In genomic region chr18:48948112-48949050, GRCh38 we compare ENCODE assay signal across 8 cellular contexts. TPM values are rescaled to one million over a fixed set of nuclear protein-coding genes. Genes with fewer than 3 reads are reported as not detected.
DNase-seq lines count a peak whose midpoint lies in the region; ATAC-seq and TF ChIP-seq lines count a peak whose summit lies in the region.

No MANE protein-coding gene starts in this region.

- peaks cover 37% of the 10 kb centered on the region for H3F3A ChIP-seq in neural progenitor cell (ENCODE audit: low read depth)

- H3K4me3 Mint-ChIP-seq in neural progenitor cell = peak overlapping the region; percentile 99

- H3K4me2 ChIP-seq in neural progenitor cell = peak overlapping the region; percentile 90

- no peaks in the 10 kb centered on the region for H3K79me2 ChIP-seq in neural progenitor cell (ENCODE audit: low read depth)

- H2AFZ ChIP-seq in neural progenitor cell (replicated peaks) = no peak overlapping the region

- no peak overlapping the region for H3K9ac ChIP-seq in neural progenitor cell

- peak overlapping the region; percentile 87 for H3K27ac Mint-ChIP-seq in neural progenitor cell

- peaks cover 53% of the 10 kb centered on the region for H3K4me1 Mint-ChIP-seq in neural progenitor cell

- no peak for ATAC-seq in HG02571 (IDR thresholded peaks at IDR 0.05; ENCODE audit: unreplicated experiment)

- peaks cover 14% of the 10 kb centered on the region for H3K36me3 Mint-ChIP-seq in neural progenitor cell

- no peaks in the 10 kb centered on the region for H3K9me3 ChIP-seq in neural progenitor cell (ENCODE audit: low read depth)

- TF ChIP-seq CTCF in fibroblast of villous mesenchyme (IDR thresholded peaks at IDR 0.05; ENCODE audit: insufficient read depth, low read depth, low read length) = no peak
- no peak for TF ChIP-seq CTCF in neural progenitor cell (IDR thresholded peaks at IDR 0.05)

- no peak overlapping the region for H3K27ac ChIP-seq in neural progenitor cell

- peaks cover 40% of the 10 kb centered on the region for H3K4me1 ChIP-seq in neural progenitor cell

- H3K27me3 ChIP-seq in neural progenitor cell = peaks cover 59% of the 10 kb centered on the region

- H3K9me3 Mint-ChIP-seq in neural progenitor cell = no peaks in the 10 kb centered on the region

- peak overlapping the region; percentile 92 for H3K4me3 ChIP-seq in fibroblast of villous mesenchyme (ENCODE audit: low read depth, low read length)
- H3K4me3 ChIP-seq in neural progenitor cell = peak overlapping the region; percentile 49

- H4K20me1 ChIP-seq in neural progenitor cell (ENCODE audit: low read depth) = peaks cover 36% of the 10 kb centered on the region

- peaks cover 16% of the 10 kb centered on the region for H3K27me3 Mint-ChIP-seq in neural progenitor cell (ENCODE audit: insufficient read depth, low read depth)

- H3K36me3 ChIP-seq in neural progenitor cell = no peaks in the 10 kb centered on the region

- peak; percentile 33 for DNase-seq in stimulated activated CD4-positive, alpha-beta T cell treated with anti-CD3 and anti-CD28 coated beads, Interleukin-12 subunit alpha, Interleukin-12 subunit beta, amount 100 ng/mL, for 4 hours
- DNase-seq in stimulated activated CD4-positive, alpha-beta T cell treated with anti-CD3 and anti-CD28 coated beads, Interleukin-1b, Interleukin-23, amount 100 ng/mL, for 48 hours = no peak
- DNase-seq in NCI-H345 treated with DMSO at 0.1 percent for 48 hours (lab: John Stamatoyannopoulos, UW; ENCODE audit: unreplicated experiment) (peak; percentile 33), fibroblast of villous mesenchyme (ENCODE audit: low read depth) (peak; percentile 87), neural progenitor cell (ENCODE audit: low spot score) (peak; percentile 88), DMS114 treated with DMSO at 0.1 percent for 48 hours (lab: John Stamatoyannopoulos, UW; ENCODE audit: unreplicated experiment) (no peak)
- peak; percentile 35 for DNase-seq in activated effector memory CD4-positive, alpha-beta T cell treated with Interleukin-2 at 50 U/mL for 16 hours

RNA-seq across cellular contexts. Expression of gene SMAD7, which starts 2.4 kb away (rescaled TPM):
- 28.9 and 32.9 TPM in 2 replicates for total RNA-seq in fibroblast of villous mesenchyme
- 1.1 and 2.0 TPM in 2 replicates for total RNA-seq in neural progenitor cell (ENCODE audit: low replicate concordance)

Comparison
In these comparisons a context has a peak if more than half of its experiments do, and no peak if none do; other contexts are left out.
1. DNase-seq: peak in stimulated activated CD4-positive, alpha-beta T cell treated with anti-CD3 and anti-CD28 coated beads, Interleukin-12 subunit alpha, Interleukin-12 subunit beta, amount 100 ng/mL, for 4 hours (single experiment), NCI-H345 treated with DMSO at 0.1 percent for 48 hours (single experiment), activated effector memory CD4-positive, alpha-beta T cell treated with Interleukin-2 at 50 U/mL for 16 hours (single experiment), fibroblast of villous mesenchyme (single experiment) and neural progenitor cell (single experiment); none in stimulated activated CD4-positive, alpha-beta T cell treated with anti-CD3 and anti-CD28 coated beads, Interleukin-1b, Interleukin-23, amount 100 ng/mL, for 48 hours (single experiment) and DMS114 treated with DMSO at 0.1 percent for 48 hours (single experiment).
2. RNA of gene SMAD7, which starts 2.4 kb away (total RNA-seq): 28.9 to 32.9 TPM in fibroblast of villous mesenchyme; 1.1 to 2.0 TPM in neural progenitor cell; every median in the first group is over 10 times any median in the second.